ENCODE assay signal across 2 cellular contexts in the genomic region with DNA sequence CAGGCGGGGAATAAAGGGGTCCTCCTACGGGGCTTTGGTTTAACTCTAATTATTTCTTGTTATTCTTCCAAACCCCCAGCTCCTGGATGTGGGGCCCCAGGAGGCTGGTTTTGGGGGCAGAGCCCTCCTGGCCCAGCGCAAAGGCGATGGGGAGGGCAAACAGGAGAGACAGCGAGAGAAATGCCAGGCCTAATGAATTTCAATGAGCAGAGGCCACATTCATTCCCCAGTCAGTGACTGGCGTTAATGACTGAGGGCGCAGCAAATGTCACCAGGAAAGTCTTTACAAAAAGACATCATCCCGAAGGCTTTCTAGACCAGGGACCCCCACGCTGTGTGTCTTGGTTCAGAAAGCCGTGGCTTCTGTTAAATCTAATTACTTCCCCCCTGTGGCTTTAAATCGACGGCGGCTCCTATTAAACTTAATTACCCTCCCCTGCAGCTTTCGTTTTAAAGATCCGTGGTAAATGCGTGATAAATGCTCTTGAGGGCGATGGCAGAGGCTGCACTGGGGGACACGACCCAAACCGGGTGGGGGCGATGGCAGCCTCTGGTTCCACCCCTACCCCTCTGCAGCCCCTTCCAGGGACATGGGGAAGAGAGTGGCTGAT.
TF ChIP-seq lines count a peak whose summit lies in the region.

No MANE protein-coding gene starts in this region.

TF ChIP-seq in A549, 52 proteins besides CTCF, POLR2A, EP300 and RAD21 (continued from another document):
- TF ChIP-seq, protein P1, sequence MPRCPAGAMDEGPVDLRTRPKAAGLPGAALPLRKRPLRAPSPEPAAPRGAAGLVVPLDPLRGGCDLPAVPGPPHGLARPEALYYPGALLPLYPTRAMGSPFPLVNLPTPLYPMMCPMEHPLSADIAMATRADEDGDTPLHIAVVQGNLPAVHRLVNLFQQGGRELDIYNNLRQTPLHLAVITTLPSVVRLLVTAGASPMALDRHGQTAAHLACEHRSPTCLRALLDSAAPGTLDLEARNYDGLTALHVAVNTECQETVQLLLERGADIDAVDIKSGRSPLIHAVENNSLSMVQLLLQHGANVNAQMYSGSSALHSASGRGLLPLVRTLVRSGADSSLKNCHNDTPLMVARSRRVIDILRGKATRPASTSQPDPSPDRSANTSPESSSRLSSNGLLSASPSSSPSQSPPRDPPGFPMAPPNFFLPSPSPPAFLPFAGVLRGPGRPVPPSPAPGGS (IDR thresholded peaks at IDR 0.05): no peak
- TF ChIP-seq SMC3 (IDR thresholded peaks at IDR 0.05) (no peak), EHF (CRISPR knock-in tag; IDR thresholded peaks at IDR 0.05) (no peak), RFX5 (IDR thresholded peaks at IDR 0.05) (no peak), HOXB13 (CRISPR knock-in tag; IDR thresholded peaks at IDR 0.05; ENCODE audit: low read depth) (no peak), TFCP2L1 (CRISPR knock-in tag; IDR thresholded peaks at IDR 0.05) (no peak), HOXA7 (CRISPR knock-in tag; IDR thresholded peaks at IDR 0.05) (no peak), CHD4 (IDR thresholded peaks at IDR 0.05; ENCODE audit: borderline replicate concordance) (no peak), MAZ (IDR thresholded peaks at IDR 0.05; ENCODE audit: borderline replicate concordance, low read depth, low read length) (no peak), PHF8 (IDR thresholded peaks at IDR 0.05; ENCODE audit: borderline replicate concordance, low read depth) (no peak), RCOR1 (IDR thresholded peaks at IDR 0.05; ENCODE audit: low read depth, low read length) (no peak), FOSB (CRISPR knock-in tag; IDR thresholded peaks at IDR 0.05) (no peak), MYC (IDR thresholded peaks at IDR 0.05; ENCODE audit: borderline replicate concordance, low read length) (no peak)
- TF ChIP-seq, protein P2, sequence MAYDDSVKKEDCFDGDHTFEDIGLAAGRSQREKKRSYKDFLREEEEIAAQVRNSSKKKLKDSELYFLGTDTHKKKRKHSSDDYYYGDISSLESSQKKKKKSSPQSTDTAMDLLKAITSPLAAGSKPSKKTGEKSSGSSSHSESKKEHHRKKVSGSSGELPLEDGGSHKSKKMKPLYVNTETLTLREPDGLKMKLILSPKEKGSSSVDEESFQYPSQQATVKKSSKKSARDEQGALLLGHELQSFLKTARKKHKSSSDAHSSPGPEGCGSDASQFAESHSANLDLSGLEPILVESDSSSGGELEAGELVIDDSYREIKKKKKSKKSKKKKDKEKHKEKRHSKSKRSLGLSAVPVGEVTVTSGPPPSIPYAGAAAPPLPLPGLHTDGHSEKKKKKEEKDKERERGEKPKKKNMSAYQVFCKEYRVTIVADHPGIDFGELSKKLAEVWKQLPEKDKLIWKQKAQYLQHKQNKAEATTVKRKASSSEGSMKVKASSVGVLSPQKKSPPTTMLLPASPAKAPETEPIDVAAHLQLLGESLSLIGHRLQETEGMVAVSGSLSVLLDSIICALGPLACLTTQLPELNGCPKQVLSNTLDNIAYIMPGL (CRISPR knock-in tag; IDR thresholded peaks at IDR 0.05; ENCODE audit: borderline replicate concordance): no peak
- TF ChIP-seq, protein P3, sequence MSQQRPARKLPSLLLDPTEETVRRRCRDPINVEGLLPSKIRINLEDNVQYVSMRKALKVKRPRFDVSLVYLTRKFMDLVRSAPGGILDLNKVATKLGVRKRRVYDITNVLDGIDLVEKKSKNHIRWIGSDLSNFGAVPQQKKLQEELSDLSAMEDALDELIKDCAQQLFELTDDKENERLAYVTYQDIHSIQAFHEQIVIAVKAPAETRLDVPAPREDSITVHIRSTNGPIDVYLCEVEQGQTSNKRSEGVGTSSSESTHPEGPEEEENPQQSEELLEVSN (IDR thresholded peaks at IDR 0.05; ENCODE audit: borderline replicate concordance, low read depth): no peak
- TF ChIP-seq, protein P4, sequence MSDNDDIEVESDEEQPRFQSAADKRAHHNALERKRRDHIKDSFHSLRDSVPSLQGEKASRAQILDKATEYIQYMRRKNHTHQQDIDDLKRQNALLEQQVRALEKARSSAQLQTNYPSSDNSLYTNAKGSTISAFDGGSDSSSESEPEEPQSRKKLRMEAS (IDR thresholded peaks at IDR 0.05): no peak
TF ChIP-seq in A549: peak in this region for 0.

TF ChIP-seq in GM23338, 12 proteins besides CTCF, POLR2A, EP300 and RAD21:
- TF ChIP-seq, protein P5, sequence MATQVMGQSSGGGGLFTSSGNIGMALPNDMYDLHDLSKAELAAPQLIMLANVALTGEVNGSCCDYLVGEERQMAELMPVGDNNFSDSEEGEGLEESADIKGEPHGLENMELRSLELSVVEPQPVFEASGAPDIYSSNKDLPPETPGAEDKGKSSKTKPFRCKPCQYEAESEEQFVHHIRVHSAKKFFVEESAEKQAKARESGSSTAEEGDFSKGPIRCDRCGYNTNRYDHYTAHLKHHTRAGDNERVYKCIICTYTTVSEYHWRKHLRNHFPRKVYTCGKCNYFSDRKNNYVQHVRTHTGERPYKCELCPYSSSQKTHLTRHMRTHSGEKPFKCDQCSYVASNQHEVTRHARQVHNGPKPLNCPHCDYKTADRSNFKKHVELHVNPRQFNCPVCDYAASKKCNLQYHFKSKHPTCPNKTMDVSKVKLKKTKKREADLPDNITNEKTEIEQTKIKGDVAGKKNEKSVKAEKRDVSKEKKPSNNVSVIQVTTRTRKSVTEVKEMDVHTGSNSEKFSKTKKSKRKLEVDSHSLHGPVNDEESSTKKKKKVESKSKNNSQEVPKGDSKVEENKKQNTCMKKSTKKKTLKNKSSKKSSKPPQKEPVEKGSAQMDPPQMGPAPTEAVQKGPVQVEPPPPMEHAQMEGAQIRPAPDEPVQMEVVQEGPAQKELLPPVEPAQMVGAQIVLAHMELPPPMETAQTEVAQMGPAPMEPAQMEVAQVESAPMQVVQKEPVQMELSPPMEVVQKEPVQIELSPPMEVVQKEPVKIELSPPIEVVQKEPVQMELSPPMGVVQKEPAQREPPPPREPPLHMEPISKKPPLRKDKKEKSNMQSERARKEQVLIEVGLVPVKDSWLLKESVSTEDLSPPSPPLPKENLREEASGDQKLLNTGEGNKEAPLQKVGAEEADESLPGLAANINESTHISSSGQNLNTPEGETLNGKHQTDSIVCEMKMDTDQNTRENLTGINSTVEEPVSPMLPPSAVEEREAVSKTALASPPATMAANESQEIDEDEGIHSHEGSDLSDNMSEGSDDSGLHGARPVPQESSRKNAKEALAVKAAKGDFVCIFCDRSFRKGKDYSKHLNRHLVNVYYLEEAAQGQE (IDR thresholded peaks at IDR 0.05; ENCODE audit: unreplicated experiment): no peak
- TF ChIP-seq EZH2 (IDR thresholded peaks at IDR 0.05; ENCODE audit: low read depth, unreplicated experiment): no peak
- TF ChIP-seq EZH2phosphoT487 (IDR thresholded peaks at IDR 0.05; ENCODE audit: unreplicated experiment): no peak
